ENCODE assay signal across 15 cellular contexts in genomic region chr6:89750338-89750737, GRCh38.
DNase-seq lines count a peak whose midpoint lies in the region; FAIRE-seq and TF ChIP-seq lines count a peak whose summit lies in the region.
"Had no signal": no experiment of that assay in that cellular context is flagged by ENCODE, and none has a peak within 500 bp of the region (broad histone marks: within the 10 kb centered on the region; RNA-seq: fewer than 3 reads in every experiment).

No MANE protein-coding gene starts in this region.

- H3K4me3 ChIP-seq in kidney epithelial cell (ENCODE audit: low read depth, low read length) = no peak overlapping the region
- H3K4me3 ChIP-seq: A549, HAP-1 had no signal

- no peaks in the 10 kb centered on the region for H3K27me3 ChIP-seq in kidney epithelial cell (ENCODE audit: control insufficient read depth, insufficient read depth, low read length)
- H3K27me3 ChIP-seq: BE2C had no signal

- no peak for TF ChIP-seq CTCF in kidney epithelial cell (IDR thresholded peaks at IDR 0.05; ENCODE audit: insufficient read depth, low read length, poor library complexity, severe bottlenecking)

- TF ChIP-seq POLR2A in GM12892 (IDR thresholded peaks at IDR 0.05; ENCODE audit: low read depth, low read length) = no peak

- DNase-seq in GM12892 (ENCODE audit: insufficient read length) (no peak), HTR-8/SVneo (ENCODE audit: insufficient read length, low spot score) (no peak), kidney epithelial cell (ENCODE audit: low read depth) (peak; percentile 23), renal cortical epithelial cell (ENCODE audit: low read depth) (peak; percentile 82), DMS153 treated with DMSO at 0.1 percent for 48 hours (lab: John Stamatoyannopoulos, UW; ENCODE audit: unreplicated experiment) (no peak), GOT3 (lab: John Stamatoyannopoulos, UW) (no peak)
- no peak for DNase-seq in stimulated activated CD4-positive, alpha-beta T cell treated with anti-CD3 and anti-CD28 coated beads, Interleukin-4, amount 100 ng/mL, for 24 hours
- DNase-seq: BE2C; CD4-positive, alpha-beta memory T cell; DMS153; DND-41; GF-D8 had no signal

- FAIRE-seq in GM12892 (lab: Jason Lieb, UNC) (peak; percentile 36), HTR-8/SVneo (lab: Jason Lieb, UNC) (peak; percentile 9)
- FAIRE-seq: A549, D721Med had no signal

- peaks cover 1% of the 10 kb centered on the region for H3K36me3 ChIP-seq in kidney epithelial cell (ENCODE audit: control insufficient read depth, insufficient read depth, low read length)

Comparison
In these comparisons a context has a peak if more than half of its experiments do, and no peak if none do; other contexts are left out.
1. DNase-seq: peak in kidney epithelial cell (single experiment) and renal cortical epithelial cell (single experiment); none in GM12892 (single experiment), HTR-8/SVneo (single experiment), DMS153 treated with DMSO at 0.1 percent for 48 hours (single experiment), stimulated activated CD4-positive, alpha-beta T cell treated with anti-CD3 and anti-CD28 coated beads, Interleukin-4, amount 100 ng/mL, for 24 hours (single experiment) and GOT3 (single experiment).